ENCODE assay signal across 18 cellular contexts in the genomic region with DNA sequence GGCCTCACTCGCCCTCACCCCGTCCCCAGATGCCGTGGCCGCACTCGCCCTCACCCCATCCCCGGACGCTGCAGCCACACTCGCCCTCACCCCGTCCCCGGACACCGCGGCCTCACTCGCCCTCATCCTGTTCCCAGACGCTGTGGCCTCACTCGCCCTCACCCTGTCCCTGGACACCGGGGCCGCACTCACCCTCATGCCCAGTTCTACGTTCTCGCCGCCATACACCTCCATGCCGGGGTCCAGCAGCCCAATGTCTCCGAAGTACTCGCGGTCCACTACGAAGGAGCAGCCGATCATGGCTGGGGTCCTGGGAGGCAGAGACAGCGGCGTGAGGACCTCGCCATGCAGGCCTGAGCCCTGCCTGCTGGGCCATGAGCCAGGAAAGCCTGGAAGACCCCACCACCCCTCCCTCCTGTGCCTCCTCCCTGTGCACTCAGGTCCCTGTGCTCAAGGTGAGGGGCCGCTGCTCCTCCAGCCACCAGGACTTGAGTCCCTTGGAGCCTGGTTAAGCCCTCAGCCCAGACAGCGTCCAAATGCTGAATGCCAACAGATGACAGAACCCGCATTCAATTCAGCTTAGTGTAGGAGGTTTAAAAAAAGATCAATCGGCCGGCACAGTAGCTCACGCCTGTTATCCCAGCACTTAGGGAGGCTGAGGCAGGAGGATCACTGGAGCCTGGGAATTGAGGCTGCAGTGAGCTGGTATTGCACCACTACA.
"Had no signal": no experiment of that assay in that cellular context is flagged by ENCODE, and none has a peak within 500 bp of the region (broad histone marks: within the 10 kb centered on the region; RNA-seq: fewer than 3 reads in every experiment).

No MANE protein-coding gene starts in this region.

- ATAC-seq: activated T-cell treated with anti-CD3 and anti-CD28 coated beads, Interleukin-2, amount 50 U/mL, for 4 hours; left lobe of liver; psoas muscle; stimulated activated effector memory CD8-positive, alpha-beta T cell treated with anti-CD3 and anti-CD28 coated beads, Interleukin-12 subunit alpha, Interleukin-12 subunit beta, amount 100 ng/mL, for 72 hours had no signal

- H3K4me1 Mint-ChIP-seq: activated naive CD4-positive, alpha-beta T cell treated with anti-CD3 and anti-CD28 coated beads, Interleukin-2, amount 10 ng/mL, durations not matched to agents 7 days and 5 days had no signal

- H3K36me3 ChIP-seq: adrenal gland, cardiac muscle cell, neural progenitor cell, right lobe of liver had no signal

- H3K27ac ChIP-seq: adrenal gland, cardiac muscle cell, neural progenitor cell, psoas muscle, right lobe of liver, testis had no signal

- H2AFZ ChIP-seq: neural progenitor cell had no signal

- H3K9me3 ChIP-seq: adrenal gland, psoas muscle, right lobe of liver, testis had no signal

- H3K9ac ChIP-seq: neural progenitor cell had no signal

- H3K27ac Mint-ChIP-seq: activated naive CD4-positive, alpha-beta T cell treated with anti-CD3 and anti-CD28 coated beads, Interleukin-2, amount 10 ng/mL, durations not matched to agents 7 days and 5 days; neural progenitor cell; stimulated activated effector memory CD8-positive, alpha-beta T cell treated with anti-CD3 and anti-CD28 coated beads, Interleukin-12 subunit alpha, Interleukin-12 subunit beta, amount 100 ng/mL, for 72 hours had no signal

- H3K9me3 Mint-ChIP-seq: activated T-cell treated with anti-CD3 and anti-CD28 coated beads, Interleukin-2, amount 50 U/mL, for 4 hours; neural progenitor cell; stimulated activated effector memory CD8-positive, alpha-beta T cell treated with anti-CD3 and anti-CD28 coated beads, Interleukin-12 subunit alpha, Interleukin-12 subunit beta, amount 100 ng/mL, for 72 hours had no signal

- H3K4me3 Mint-ChIP-seq: activated naive CD4-positive, alpha-beta T cell treated with anti-CD3 and anti-CD28 coated beads, Interleukin-2, amount 10 ng/mL, durations not matched to agents 7 days and 5 days; activated T-cell treated with anti-CD3 and anti-CD28 coated beads, Interleukin-2, amount 50 U/mL, for 4 hours; neural progenitor cell; stimulated activated effector memory CD8-positive, alpha-beta T cell treated with anti-CD3 and anti-CD28 coated beads, Interleukin-12 subunit alpha, Interleukin-12 subunit beta, amount 100 ng/mL, for 72 hours had no signal

- DNase-seq: activated CD4-positive, alpha-beta T cell treated with anti-CD3 and anti-CD28 coated beads, Interleukin-2, amount 50 U/mL, for 1 hour; activated CD4-positive, CD25-positive, alpha-beta regulatory T cell treated with anti-CD3 and anti-CD28 coated beads, Interleukin-2, amount 50 U/mL, for 72 hours; activated CD8-positive, alpha-beta memory T cell treated with anti-CD3 and anti-CD28 coated beads, Interleukin-2, amount 50 U/mL, for 4 hours; activated naive CD4-positive, alpha-beta T cell treated with anti-CD3 and anti-CD28 coated beads, Interleukin-2, amount 10 ng/mL, durations not matched to agents 7 days and 5 days; activated T-cell treated with anti-CD3 and anti-CD28 coated beads, Interleukin-2, amount 50 U/mL, for 4 hours; adrenal gland; islet precursor cell; mammary epithelial cell; midbrain; psoas muscle; right lobe of liver; stimulated activated CD4-positive, alpha-beta T cell treated with anti-CD3 and anti-CD28 coated beads, Interleukin-4, amount 100 ng/mL, for 24 hours; testis had no signal

- H3K36me3 Mint-ChIP-seq: activated naive CD4-positive, alpha-beta T cell treated with anti-CD3 and anti-CD28 coated beads, Interleukin-2, amount 10 ng/mL, durations not matched to agents 7 days and 5 days; neural progenitor cell; stimulated activated effector memory CD8-positive, alpha-beta T cell treated with anti-CD3 and anti-CD28 coated beads, Interleukin-12 subunit alpha, Interleukin-12 subunit beta, amount 100 ng/mL, for 72 hours had no signal

- H3K27me3 ChIP-seq: adrenal gland, cardiac muscle cell, right lobe of liver, testis had no signal

- H3K4me2 ChIP-seq: neural progenitor cell, smooth muscle cell had no signal

- H3K4me3 ChIP-seq: adrenal gland, cardiac muscle cell, neural progenitor cell, psoas muscle, right lobe of liver, smooth muscle cell, testis had no signal

- H3K4me1 ChIP-seq: adrenal gland, neural progenitor cell, psoas muscle, right lobe of liver, testis had no signal
